8 cellular contexts compared by ENCODE assay signal in genomic region chr19:45423589-45424190, GRCh38. TPM values are rescaled to one million over a fixed set of nuclear protein-coding genes. Genes with fewer than 3 reads are reported as not detected.
DNase-seq lines count a peak whose midpoint lies in the region; ATAC-seq and TF ChIP-seq lines count a peak whose summit lies in the region.

Gene ERCC1, minus strand, starts transcription at chr19:45423917. Its CDS starts 543 bp downstream, at chr19:45423374.

- peak within 1 kb of the TSS; percentile 97 for H3K4me2 ChIP-seq in OCI-LY1 (ENCODE audit: low read length)

- POLR2A ChIA-PET in naive thymus-derived CD8-positive, alpha-beta T cell (lab: Charles Lee): interaction anchor here (0.6 to 1.3 kb wide), 2 partner anchors 45 to 243 kb away, joined by 4 to 9 read pairs; no protein-coding TSS in a partner anchor

- H3K79me2 ChIP-seq in OCI-LY1 (ENCODE audit: insufficient read depth, low read length): no peaks in the 10 kb centered on the region

- peak; percentile 49 for ATAC-seq in GM21526 (IDR thresholded peaks at IDR 0.05; ENCODE audit: low FRiP score, unreplicated experiment)
- peak; percentile 80 to 81 for ATAC-seq in activated T-cell treated with anti-CD3 and anti-CD28 coated beads, Interleukin-2, amount 50 U/mL, for 72 hours (replicated peaks in 1 of 2)
- peak; percentile 68 to 72 for ATAC-seq in naive thymus-derived CD8-positive, alpha-beta T cell

- peaks cover 71% of the 10 kb centered on the region for H3K4me1 Mint-ChIP-seq in activated T-cell treated with anti-CD3 and anti-CD28 coated beads, Interleukin-2, amount 50 U/mL, for 72 hours (ENCODE audit: low read depth)
- peaks cover 25 to 57% (median 56%) of the 10 kb centered on the region in 4 donors for H3K4me1 Mint-ChIP-seq in naive thymus-derived CD8-positive, alpha-beta T cell

- DNase-seq in DMS53 (lab: John Stamatoyannopoulos, UW) (peak; percentile 98), HuH-7 (ENCODE audit: low spot score) (peak; percentile 95), fibroblast of mammary gland (ENCODE audit: low read depth) (peak; percentile 91), substantia nigra (lab: John Stamatoyannopoulos, UW) (peak; percentile 60 to 97 (median 87))
- DNase-seq in activated T-cell treated with anti-CD3 and anti-CD28 coated beads, Interleukin-2, amount 50 U/mL, for 72 hours: peak; percentile 91 to 92
- peak in 4 of 10 donors; percentile 41 to 84 (median 58) for DNase-seq in naive thymus-derived CD8-positive, alpha-beta T cell

- H3K9ac ChIP-seq in OCI-LY1 (ENCODE audit: low read length): peak within 1 kb of the TSS; percentile 87

- H3F3A ChIP-seq in OCI-LY1 (ENCODE audit: insufficient read depth, low read length): no peaks in the 10 kb centered on the region

- H3K27ac ChIP-seq in OCI-LY1 (ENCODE audit: low read depth, low read length, poor library complexity, severe bottlenecking): peak within 1 kb of the TSS; percentile 26
- peak within 1 kb of the TSS; percentile 92 for H3K27ac ChIP-seq in substantia nigra (ENCODE audit: low read depth, low read length, poor library complexity, severe bottlenecking)

- peaks cover 6% of the 10 kb centered on the region; the same call in 1 of the 2 replicates for H3K36me3 ChIP-seq in OCI-LY1 (ENCODE audit: insufficient read depth, low read length)

- H4K20me1 ChIP-seq in OCI-LY1 (ENCODE audit: insufficient read depth, low read length): no peaks in the 10 kb centered on the region

- peaks cover 6% of the 10 kb centered on the region for H3K27me3 Mint-ChIP-seq in activated T-cell treated with anti-CD3 and anti-CD28 coated beads, Interleukin-2, amount 50 U/mL, for 72 hours (ENCODE audit: low read depth)
- peaks cover 0 to 2% (median 0%) of the 10 kb centered on the region in 5 donors for H3K27me3 Mint-ChIP-seq in naive thymus-derived CD8-positive, alpha-beta T cell

- H3K36me3 Mint-ChIP-seq in activated T-cell treated with anti-CD3 and anti-CD28 coated beads, Interleukin-2, amount 50 U/mL, for 72 hours (ENCODE audit: insufficient read depth in 2 of 2): peaks cover 0 to 3% of the 10 kb centered on the region in 2 donors
- peaks cover 0 to 18% (median 5%) of the 10 kb centered on the region in 3 donors for H3K36me3 Mint-ChIP-seq in naive thymus-derived CD8-positive, alpha-beta T cell

- H3K9me2 ChIP-seq in OCI-LY1 (ENCODE audit: low read depth, low read length): no peaks in the 10 kb centered on the region

- H3K4me3 Mint-ChIP-seq in activated T-cell treated with anti-CD3 and anti-CD28 coated beads, Interleukin-2, amount 50 U/mL, for 72 hours: peak within 1 kb of the TSS; percentile 97 to 99
- peak within 1 kb of the TSS; percentile 89 to 99 (median 95) for H3K4me3 Mint-ChIP-seq in naive thymus-derived CD8-positive, alpha-beta T cell

- H3K27me3 ChIP-seq in OCI-LY1 (ENCODE audit: insufficient read depth, low read length): 0 out of 2 replicates have a peak, but pooled peaks cover 4% of the 10 kb centered on the region

- H3K27ac Mint-ChIP-seq in activated T-cell treated with anti-CD3 and anti-CD28 coated beads, Interleukin-2, amount 50 U/mL, for 72 hours: peak within 1 kb of the TSS; percentile 93
- H3K27ac Mint-ChIP-seq in naive thymus-derived CD8-positive, alpha-beta T cell: peak within 1 kb of the TSS; percentile 86 to 96 (median 94)

- peak within 1 kb of the TSS; percentile 84 for H3K4me3 ChIP-seq in OCI-LY1 (ENCODE audit: low read depth, low read length, poor library complexity, severe bottlenecking)
- peak within 1 kb of the TSS; percentile 82 for H3K4me3 ChIP-seq in fibroblast of mammary gland (ENCODE audit: control insufficient read depth, low read depth, low read length)

- no peak for TF ChIP-seq CTCF in OCI-LY1 (IDR thresholded peaks at IDR 0.05; ENCODE audit: low read length)
- TF ChIP-seq CTCF in fibroblast of mammary gland (conservative IDR thresholded peaks at IDR 0.05; ENCODE audit: control insufficient read depth, insufficient read depth, low read depth, low read length): no peak

- peaks cover 55% of the 10 kb centered on the region for H3K4me1 ChIP-seq in OCI-LY1 (ENCODE audit: insufficient read depth, low read length, severe bottlenecking)

- no peaks in the 10 kb centered on the region for H3K9me3 Mint-ChIP-seq in activated T-cell treated with anti-CD3 and anti-CD28 coated beads, Interleukin-2, amount 50 U/mL, for 72 hours
- no peaks in the 10 kb centered on the region for H3K9me3 Mint-ChIP-seq in naive thymus-derived CD8-positive, alpha-beta T cell

- H2AFZ ChIP-seq in OCI-LY1 (ENCODE audit: low read length): no peak within 1 kb of the TSS

- H3K9me3 ChIP-seq in OCI-LY1 (ENCODE audit: low read length): no peaks in the 10 kb centered on the region

RNA-seq across cellular contexts. Expression of gene ERCC1, which starts in this region (rescaled TPM):
- 10 to 100 TPM; 71.0 to 73.9 TPM for total RNA-seq in activated T-cell treated with anti-CD3 and anti-CD28 coated beads, Interleukin-2, amount 50 U/mL, for 72 hours
- 10 to 100 TPM; 59.2 to 61.0 TPM for total RNA-seq in naive thymus-derived CD8-positive, alpha-beta T cell
- 10 to 100 TPM; 32.2 to 38.6 (median 33.7) TPM for polyA plus RNA-seq in naive thymus-derived CD8-positive, alpha-beta T cell
